8 cellular contexts compared by ENCODE assay signal in genomic region chr5:175908207-175908980, GRCh38. TPM values are rescaled to one million over a fixed set of nuclear protein-coding genes. Genes with fewer than 3 reads are reported as not detected.
"Had no signal": no experiment of that assay in that cellular context is flagged by ENCODE, and none has a peak within 500 bp of the region (broad histone marks: within the 10 kb centered on the region; RNA-seq: fewer than 3 reads in every experiment).

No MANE protein-coding gene starts in this region.

RNA-seq across cellular contexts. Expression of gene CPLX2, which starts 37.0 kb away (rescaled TPM):
- total RNA-seq: activated naive CD4-positive, alpha-beta T cell treated with anti-CD3 and anti-CD28 coated beads for 36 hours; activated T-helper 2 cell treated with anti-CD3 and anti-CD28 coated beads, Interferon-gamma antibody, Interleukin-2, Interleukin-4, amounts not matched to agents 10 μg/mL and 5 μg/mL and 100 μg/mL, durations not matched to agents 14 hours and 24 hours and 36 hours; aorta; bronchial epithelial cell; dermis microvascular lymphatic vessel endothelial cell; left cardiac atrium; mammary epithelial cell; naive thymus-derived CD8-positive, alpha-beta T cell had no signal
- polyA plus RNA-seq: aorta; mammary epithelial cell; naive thymus-derived CD8-positive, alpha-beta T cell had no signal
